Comparison of ENCODE assay signal across 1 cellular context in the genomic region with DNA sequence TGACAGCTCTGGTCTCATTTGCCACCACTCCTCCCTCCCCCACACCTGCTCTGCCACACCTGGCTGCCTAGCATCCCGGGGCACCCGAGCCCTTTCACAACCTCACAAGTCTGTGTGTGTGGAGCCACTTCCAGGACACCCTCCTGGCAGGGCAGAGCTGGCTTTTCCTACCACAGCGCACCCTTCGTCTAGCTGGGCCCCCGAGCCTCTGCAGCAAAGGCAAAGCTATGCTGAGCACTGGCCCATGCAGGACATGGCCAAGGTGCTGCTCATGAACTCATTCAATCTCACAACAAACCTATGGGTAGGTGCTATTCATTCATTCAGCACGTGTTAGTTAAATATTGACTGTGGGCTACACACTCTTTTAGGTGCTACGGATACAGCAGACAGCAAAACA.
TF ChIP-seq lines count a peak whose summit lies in the region.

No MANE protein-coding gene starts in this region.

TF ChIP-seq in IMR-90, 13 proteins besides CTCF, POLR2A, EP300 and RAD21:
- TF ChIP-seq NFE2L2 (IDR thresholded peaks at IDR 0.05; ENCODE audit: low read depth, low read length) (no peak), FOS (IDR thresholded peaks at IDR 0.05; ENCODE audit: low read depth, low read length) (no peak), MAZ (IDR thresholded peaks at IDR 0.05; ENCODE audit: borderline replicate concordance, low read depth, low read length) (no peak), BHLHE40 (IDR thresholded peaks at IDR 0.05; ENCODE audit: low read depth, low read length) (no peak), MAFK (IDR thresholded peaks at IDR 0.05; ENCODE audit: low read depth, low read length) (no peak), RCOR1 (IDR thresholded peaks at IDR 0.05; ENCODE audit: insufficient replicate concordance, low read length) (no peak), MXI1 (IDR thresholded peaks at IDR 0.05; ENCODE audit: borderline replicate concordance, low read depth, low read length) (no peak), RFX5 (IDR thresholded peaks at IDR 0.05; ENCODE audit: low read depth, low read length) (no peak), SMC3 (IDR thresholded peaks at IDR 0.05; ENCODE audit: low read depth, low read length) (no peak), CHD1 (IDR thresholded peaks at IDR 0.05; ENCODE audit: low read depth, low read length) (no peak), CEBPB (IDR thresholded peaks at IDR 0.05; ENCODE audit: low read depth, low read length) (no peak)
- TF ChIP-seq, protein P1, sequence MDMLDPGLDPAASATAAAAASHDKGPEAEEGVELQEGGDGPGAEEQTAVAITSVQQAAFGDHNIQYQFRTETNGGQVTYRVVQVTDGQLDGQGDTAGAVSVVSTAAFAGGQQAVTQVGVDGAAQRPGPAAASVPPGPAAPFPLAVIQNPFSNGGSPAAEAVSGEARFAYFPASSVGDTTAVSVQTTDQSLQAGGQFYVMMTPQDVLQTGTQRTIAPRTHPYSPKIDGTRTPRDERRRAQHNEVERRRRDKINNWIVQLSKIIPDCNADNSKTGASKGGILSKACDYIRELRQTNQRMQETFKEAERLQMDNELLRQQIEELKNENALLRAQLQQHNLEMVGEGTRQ (IDR thresholded peaks at IDR 0.05; ENCODE audit: low read depth, low read length), result no peak
- TF ChIP-seq, protein P2, sequence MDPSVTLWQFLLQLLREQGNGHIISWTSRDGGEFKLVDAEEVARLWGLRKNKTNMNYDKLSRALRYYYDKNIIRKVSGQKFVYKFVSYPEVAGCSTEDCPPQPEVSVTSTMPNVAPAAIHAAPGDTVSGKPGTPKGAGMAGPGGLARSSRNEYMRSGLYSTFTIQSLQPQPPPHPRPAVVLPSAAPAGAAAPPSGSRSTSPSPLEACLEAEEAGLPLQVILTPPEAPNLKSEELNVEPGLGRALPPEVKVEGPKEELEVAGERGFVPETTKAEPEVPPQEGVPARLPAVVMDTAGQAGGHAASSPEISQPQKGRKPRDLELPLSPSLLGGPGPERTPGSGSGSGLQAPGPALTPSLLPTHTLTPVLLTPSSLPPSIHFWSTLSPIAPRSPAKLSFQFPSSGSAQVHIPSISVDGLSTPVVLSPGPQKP (IDR thresholded peaks at IDR 0.05; ENCODE audit: borderline replicate concordance, low read depth, low read length), result no peak
